ENCODE assay signal across 22 cellular contexts in genomic region chr4:40583850-40584439, GRCh38.
"Had no signal": no experiment of that assay in that cellular context is flagged by ENCODE, and none has a peak within 500 bp of the region (broad histone marks: within the 10 kb centered on the region; RNA-seq: fewer than 3 reads in every experiment).

No MANE protein-coding gene starts in this region.

- H3K27ac Mint-ChIP-seq: activated naive CD4-positive, alpha-beta T cell treated with anti-CD3 and anti-CD28 coated beads, Interleukin-2, amount 50 U/mL, for 72 hours; memory B cell; neural progenitor cell; T-helper 1 cell treated with Interleukin-12 subunit alpha and Interleukin-12 subunit beta and Interleukin-4 antibody, amounts not matched to agents 30 μg/mL and 1 μg/mL, for 36 hours had no signal

- FAIRE-seq: astrocyte, islet of Langerhans, pancreas had no signal

- H3K4me1 ChIP-seq: breast epithelium, esophagus muscularis mucosa had no signal

- ATAC-seq: activated naive CD4-positive, alpha-beta T cell treated with anti-CD3 and anti-CD28 coated beads, Interleukin-2, amount 50 U/mL, for 72 hours; left ventricle myocardium superior; mucosa of descending colon; pancreas had no signal

- H3K4me1 Mint-ChIP-seq: naive B cell, neural progenitor cell had no signal

- H2AFZ ChIP-seq: neural progenitor cell had no signal

- H3K9me3 ChIP-seq: adrenal gland, breast epithelium, esophagus muscularis mucosa, mucosa of descending colon, pancreas had no signal

- H3K4me3 ChIP-seq: adrenal gland, breast epithelium, esophagus muscularis mucosa, mucosa of descending colon, neural progenitor cell, pancreas had no signal

- H3K27ac ChIP-seq: breast epithelium, esophagus muscularis mucosa, neural progenitor cell, pancreas had no signal

- H3K9me3 Mint-ChIP-seq: memory B cell; neural progenitor cell; T-helper 1 cell treated with Interleukin-12 subunit alpha and Interleukin-12 subunit beta and Interleukin-4 antibody, amounts not matched to agents 30 μg/mL and 1 μg/mL, for 36 hours had no signal

- H3K27me3 Mint-ChIP-seq: memory B cell, naive B cell had no signal

- H3K4me2 ChIP-seq: neural progenitor cell had no signal

- H3K27me3 ChIP-seq: adrenal gland, breast epithelium, esophagus muscularis mucosa, neural progenitor cell, pancreas had no signal

- H3K36me3 ChIP-seq: adrenal gland, breast epithelium, esophagus muscularis mucosa, neural progenitor cell, pancreas had no signal

- H3K9ac ChIP-seq: neural progenitor cell had no signal

- H3K4me3 Mint-ChIP-seq: memory B cell; naive B cell; neural progenitor cell; T-helper 1 cell treated with Interleukin-12 subunit alpha and Interleukin-12 subunit beta and Interleukin-4 antibody, amounts not matched to agents 30 μg/mL and 1 μg/mL, for 36 hours had no signal

- DNase-seq: activated CD4-positive, alpha-beta T cell treated with anti-CD3 and anti-CD28 coated beads for 1 hour; activated CD4-positive, alpha-beta T cell treated with anti-CD3 and anti-CD28 coated beads, Interleukin-2, amount 50 U/mL, for 4 hours; activated gamma-delta T cell; cortex of kidney; effector CD4-positive, alpha-beta T cell; left ventricle myocardium superior; mucosa of descending colon; naive B cell; pancreas; stimulated activated CD4-positive, alpha-beta T cell treated with anti-CD3 and anti-CD28 coated beads, Interleukin-12 subunit alpha, Interleukin-12 subunit beta, amount 100 ng/mL, for 4 hours; stimulated activated CD4-positive, alpha-beta T cell treated with anti-CD3 and anti-CD28 coated beads, Interleukin-1b, Interleukin-23, amount 100 ng/mL, for 48 hours; stimulated activated CD8-positive, alpha-beta memory T cell treated with anti-CD3 and anti-CD28 coated beads, Interleukin-4, amount 100 ng/mL, for 48 hours; stimulated activated naive CD4-positive, alpha-beta T cell had no signal

- H3K36me3 Mint-ChIP-seq: activated naive CD4-positive, alpha-beta T cell treated with anti-CD3 and anti-CD28 coated beads, Interleukin-2, amount 50 U/mL, for 72 hours; naive B cell; neural progenitor cell had no signal
